Comparison of ENCODE assay signal across 17 cellular contexts in genomic region chr15:74417230-74417629, GRCh38. TPM values are rescaled to one million over a fixed set of nuclear protein-coding genes. Genes with fewer than 3 reads are reported as not detected.
A peak's percentile ranks its signal among the peaks of the same experiment; 100 is the strongest.
DNase-seq lines count a peak whose midpoint lies in the region; ATAC-seq and TF ChIP-seq lines count a peak whose summit lies in the region.
"Had no signal": no experiment of that assay in that cellular context is flagged by ENCODE, and none has a peak within 500 bp of the region (broad histone marks: within the 10 kb centered on the region; RNA-seq: fewer than 3 reads in every experiment).

No MANE protein-coding gene starts in this region.

- no peaks in the 10 kb centered on the region for H3K27me3 ChIP-seq in uterus
- H3K27me3 ChIP-seq: left lung, ovary had no signal

- no peak for ATAC-seq in activated T-cell treated with anti-CD3 and anti-CD28 coated beads, Interleukin-2, amount 50 U/mL, for 4 hours
- no peak for ATAC-seq in HG03135 (IDR thresholded peaks at IDR 0.05; ENCODE audit: unreplicated experiment)
- ATAC-seq: A549, left lung had no signal

- H3K36me3 ChIP-seq in uterus, result no peaks in the 10 kb centered on the region
- H3K36me3 ChIP-seq: ovary had no signal

- H3K27ac ChIP-seq in temporal lobe (ENCODE audit: low read depth, low read length), result peak overlapping the region; percentile 99
- no peak overlapping the region for H3K27ac ChIP-seq in uterus
- H3K27ac ChIP-seq: A549, left lung, ovary had no signal

- H3K27ac Mint-ChIP-seq in activated T-cell treated with anti-CD3 and anti-CD28 coated beads, Interleukin-2, amount 50 U/mL, for 24 hours, result peak overlapping the region; percentile 67
- H3K27ac Mint-ChIP-seq in glutamatergic neuron (ENCODE audit: unreplicated experiment), result peak overlapping the region; percentile 83
- no peak overlapping the region for H3K27ac Mint-ChIP-seq in type B pancreatic cell

- H3K4me3 ChIP-seq in uterus, result no peak overlapping the region
- H3K4me3 ChIP-seq: A549, left lung, ovary had no signal

- no peak for DNase-seq in activated T-cell treated with anti-CD3 and anti-CD28 coated beads, Interleukin-2, amount 50 U/mL, for 24 hours
- DNase-seq in activated T-cell treated with anti-CD3 and anti-CD28 coated beads, Interleukin-2, amount 50 U/mL, for 4 hours, result no peak
- DNase-seq in T1000 (lab: John Stamatoyannopoulos, UW), result peak; percentile 63
- peak; percentile 69 for DNase-seq in glutamatergic neuron
- no peak for DNase-seq in uterus
- DNase-seq in type B pancreatic cell (ENCODE audit: extremely low spot score, unreplicated experiment), result no peak
- DNase-seq: activated CD4-positive, CD25-positive, alpha-beta regulatory T cell treated with anti-CD3 and anti-CD28 coated beads, Interleukin-2, amount 50 U/mL, for 72 hours; activated effector memory CD4-positive, alpha-beta T cell treated with Interleukin-2 at 50 U/mL for 16 hours; NCI-H1436 treated with DMSO at 0.1 percent for 48 hours; NCI-H774; ovary had no signal

- no peak for TF ChIP-seq CTCF in glutamatergic neuron (IDR thresholded peaks at IDR 0.05; ENCODE audit: partially characterized antibody, unreplicated experiment)
- no peak for TF ChIP-seq CTCF in uterus (IDR thresholded peaks at IDR 0.05)
- TF ChIP-seq CTCF in type B pancreatic cell (conservative IDR thresholded peaks at IDR 0.05), result no peak

- peaks cover 94% of the 10 kb centered on the region for H3K36me3 Mint-ChIP-seq in activated T-cell treated with anti-CD3 and anti-CD28 coated beads, Interleukin-2, amount 50 U/mL, for 24 hours (ENCODE audit: low read depth)
- H3K36me3 Mint-ChIP-seq in activated T-cell treated with anti-CD3 and anti-CD28 coated beads, Interleukin-2, amount 50 U/mL, for 4 hours (ENCODE audit: insufficient read depth), result peaks cover 43% of the 10 kb centered on the region
- H3K36me3 Mint-ChIP-seq in glutamatergic neuron (ENCODE audit: unreplicated experiment) (no peaks in the 10 kb centered on the region), type B pancreatic cell (peaks cover 9% of the 10 kb centered on the region)

- no peak for TF ChIP-seq POLR2A in uterus (IDR thresholded peaks at IDR 0.05)

- no peaks in the 10 kb centered on the region for H3K9me3 Mint-ChIP-seq in activated T-cell treated with anti-CD3 and anti-CD28 coated beads, Interleukin-2, amount 50 U/mL, for 24 hours
- H3K9me3 Mint-ChIP-seq in activated T-cell treated with anti-CD3 and anti-CD28 coated beads, Interleukin-2, amount 50 U/mL, for 4 hours, result no peaks in the 10 kb centered on the region
- H3K9me3 Mint-ChIP-seq in glutamatergic neuron (ENCODE audit: unreplicated experiment), result peaks cover 6% of the 10 kb centered on the region
- no peaks in the 10 kb centered on the region for H3K9me3 Mint-ChIP-seq in type B pancreatic cell
- H3K9me3 Mint-ChIP-seq: central memory CD8-positive, alpha-beta T cell had no signal

- H3K4me3 Mint-ChIP-seq in activated T-cell treated with anti-CD3 and anti-CD28 coated beads, Interleukin-2, amount 50 U/mL, for 24 hours, result no peak overlapping the region
- H3K4me3 Mint-ChIP-seq in activated T-cell treated with anti-CD3 and anti-CD28 coated beads, Interleukin-2, amount 50 U/mL, for 4 hours, result no peak overlapping the region
- H3K4me3 Mint-ChIP-seq in glutamatergic neuron (ENCODE audit: unreplicated experiment) (peak overlapping the region; percentile 57), type B pancreatic cell (no peak overlapping the region)
- H3K4me3 Mint-ChIP-seq: central memory CD8-positive, alpha-beta T cell had no signal

- H3K9me3 ChIP-seq in uterus, result no peaks in the 10 kb centered on the region
- H3K9me3 ChIP-seq: A549, left lung, ovary had no signal

- intact Hi-C loops in uterus (cut with DNase I; ENCODE audit: low total_unique reads), result no loop called here

- peaks cover 61% of the 10 kb centered on the region for H3K4me1 Mint-ChIP-seq in activated T-cell treated with anti-CD3 and anti-CD28 coated beads, Interleukin-2, amount 50 U/mL, for 24 hours (ENCODE audit: low read depth)
- H3K4me1 Mint-ChIP-seq in activated T-cell treated with anti-CD3 and anti-CD28 coated beads, Interleukin-2, amount 50 U/mL, for 4 hours (ENCODE audit: low read depth), result peaks cover 19% of the 10 kb centered on the region
- H3K4me1 Mint-ChIP-seq in glutamatergic neuron (ENCODE audit: low read depth, unreplicated experiment), result peaks cover 40% of the 10 kb centered on the region
- peaks cover 31% of the 10 kb centered on the region for H3K4me1 Mint-ChIP-seq in type B pancreatic cell (ENCODE audit: unreplicated experiment)

- H3K4me1 ChIP-seq in uterus, result peaks cover 0 to 1% of the 10 kb centered on the region in 2 donors

- no peaks in the 10 kb centered on the region for H3K27me3 Mint-ChIP-seq in activated T-cell treated with anti-CD3 and anti-CD28 coated beads, Interleukin-2, amount 50 U/mL, for 24 hours
- no peaks in the 10 kb centered on the region for H3K27me3 Mint-ChIP-seq in activated T-cell treated with anti-CD3 and anti-CD28 coated beads, Interleukin-2, amount 50 U/mL, for 4 hours (ENCODE audit: low read depth)
- peaks cover 6% of the 10 kb centered on the region for H3K27me3 Mint-ChIP-seq in glutamatergic neuron (ENCODE audit: unreplicated experiment)
- no peaks in the 10 kb centered on the region for H3K27me3 Mint-ChIP-seq in type B pancreatic cell
- H3K27me3 Mint-ChIP-seq: central memory CD8-positive, alpha-beta T cell had no signal

RNA-seq across cellular contexts. Expression of gene SEMA7A, which starts 16.5 kb away (rescaled TPM):
- 100 to 1,000 TPM; 187 to 215 (median 195) TPM for total RNA-seq in activated T-cell treated with anti-CD3 and anti-CD28 coated beads, Interleukin-2, amount 50 U/mL, for 4 hours
- 16.2 TPM for total RNA-seq in glutamatergic neuron (ENCODE audit: unreplicated experiment)
- 25.8 TPM for total RNA-seq in temporal lobe
- total RNA-seq in uterus, result 10 to 100 TPM in 1 of 4 donors, 1 to 10 TPM in 1, under 1 TPM in 1, not detected in 1; 0.29 to 16.9 (median 4.5) TPM
- 6.3 and 11.2 TPM in 2 replicates for total RNA-seq in type B pancreatic cell (ENCODE audit: low replicate concordance)

RNA-seq across cellular contexts. Expression of gene UBL7, which starts 43.7 kb away (rescaled TPM):
- total RNA-seq in activated T-cell treated with anti-CD3 and anti-CD28 coated beads, Interleukin-2, amount 50 U/mL, for 4 hours, result 10 to 100 TPM; 53.4 to 60.1 (median 59.2) TPM
- total RNA-seq in glutamatergic neuron (ENCODE audit: unreplicated experiment) (62.6 TPM), temporal lobe (16.5 TPM), uterus (10 to 100 TPM; 15.4 to 60.6 (median 35.7) TPM), type B pancreatic cell (ENCODE audit: low replicate concordance) (42.0 and 57.0 TPM in 2 replicates)

RNA-seq across cellular contexts. Expression of gene CYP11A1, which starts 49.8 kb away (rescaled TPM):
- under 1 TPM; 0.33 to 0.41 (median 0.40) TPM for total RNA-seq in activated T-cell treated with anti-CD3 and anti-CD28 coated beads, Interleukin-2, amount 50 U/mL, for 4 hours
- total RNA-seq in glutamatergic neuron (ENCODE audit: unreplicated experiment) (not detected), temporal lobe (not detected), uterus (1 to 10 TPM in 2 of 4 donors, not detected in 2; 1.1 to 2.3 TPM), type B pancreatic cell (ENCODE audit: low replicate concordance) (0.80 and 1.0 TPM in 2 replicates)
- total RNA-seq: G401 had no signal

Comparison
In these comparisons a context has a peak if more than half of its experiments do, and no peak if none do; other contexts are left out.
1. DNase-seq: peak in T1000 (single experiment) and glutamatergic neuron (single experiment); none in activated T-cell treated with anti-CD3 and anti-CD28 coated beads, Interleukin-2, amount 50 U/mL, for 24 hours (single experiment), activated T-cell treated with anti-CD3 and anti-CD28 coated beads, Interleukin-2, amount 50 U/mL, for 4 hours (single experiment), uterus (0 of 2) and type B pancreatic cell (single experiment).